In genomic region chr14:72608391-72609204, GRCh38 we compare ENCODE assay signal across 9 cellular contexts.
A peak's percentile ranks its signal among the peaks of the same experiment; 100 is the strongest.
DNase-seq lines count a peak whose midpoint lies in the region; FAIRE-seq and TF ChIP-seq lines count a peak whose summit lies in the region.
"Had no signal": no experiment of that assay in that cellular context is flagged by ENCODE, and none has a peak within 500 bp of the region (broad histone marks: within the 10 kb centered on the region; RNA-seq: fewer than 3 reads in every experiment).

No MANE protein-coding gene starts in this region.

- CTCF ChIA-PET in AG04450 (lab: Charles Lee), result interaction anchor here (0.8 to 1.5 kb wide), 3 partner anchors 59 to 296 kb away, joined by 3 to 5 read pairs (median 4); no protein-coding TSS in a partner anchor

- POLR2A ChIA-PET in AG04450 (lab: Yijun Ruan, JAX), result interaction anchor here (0.6 to 1.9 kb wide), 14 partner anchors 26 to 284 kb away, joined by 3 to 7 read pairs (median 4); no protein-coding TSS in a partner anchor

- no peaks in the 10 kb centered on the region for H3K27me3 ChIP-seq in AG04450 (ENCODE audit: control insufficient read depth, insufficient read depth, low read length)
- H3K27me3 ChIP-seq in bronchial epithelial cell (ENCODE audit: control insufficient read depth, insufficient read depth, low read length), result no peaks in the 10 kb centered on the region

- 0 out of 2 replicates have a peak, but pooled peaks have one; percentile 7 for TF ChIP-seq CTCF in AG04450 (IDR thresholded peaks at IDR 0.05; ENCODE audit: low read depth, low read length)
- no peak for TF ChIP-seq CTCF in bronchial epithelial cell (IDR thresholded peaks at IDR 0.05; ENCODE audit: insufficient read depth, low read length, severe bottlenecking)

- H3K27ac ChIP-seq in AG04450 (ENCODE audit: low read depth, low read length), result peak overlapping the region; percentile 100

- FAIRE-seq in bronchial epithelial cell (lab: Jason Lieb, UNC), result no peak

- DNase-seq in AG04450 (ENCODE audit: low read depth, low spot score) (peak; percentile 88), HS-5 (ENCODE audit: low read depth) (peak; percentile 86), bronchial epithelial cell (ENCODE audit: low read depth) (peak; percentile 86), medulla oblongata (ENCODE audit: extremely low spot score) (peak; percentile 38), foreskin melanocyte (no peak), HUDEP-2 (lab: John Stamatoyannopoulos, UW; ENCODE audit: unreplicated experiment in 76 of 76) (no peak), NCI-H2107 treated with DMSO at 0.1 percent for 48 hours (lab: John Stamatoyannopoulos, UW; ENCODE audit: unreplicated experiment) (no peak), DMS53 treated with DMSO at 0.1 percent for 48 hours (lab: John Stamatoyannopoulos, UW; ENCODE audit: unreplicated experiment) (no peak)
- DNase-seq: DMS 273 treated with DMSO at 0.1 percent for 48 hours had no signal

- H3K36me3 ChIP-seq in bronchial epithelial cell (ENCODE audit: control insufficient read depth, insufficient read depth, low read length), result no peaks in the 10 kb centered on the region

- peak overlapping the region; percentile 25; the same call in 1 of the 2 replicates for H3K4me3 ChIP-seq in AG04450 (ENCODE audit: low read depth, low read length)
- H3K4me3 ChIP-seq in bronchial epithelial cell (ENCODE audit: low read depth, low read length), result no peak overlapping the region

- H3K9me3 ChIP-seq in AG04450 (ENCODE audit: control insufficient read depth, insufficient read depth, low read length), result no peaks in the 10 kb centered on the region

Comparison
In these comparisons a context has a peak if more than half of its experiments do, and no peak if none do; other contexts are left out.
1. DNase-seq: peak in AG04450 (single experiment), HS-5 (single experiment), bronchial epithelial cell (single experiment) and medulla oblongata (single experiment); none in foreskin melanocyte (single experiment), HUDEP-2 (0 of 76), NCI-H2107 treated with DMSO at 0.1 percent for 48 hours (single experiment) and DMS53 treated with DMSO at 0.1 percent for 48 hours (single experiment).